ENCODE assay signal across 15 cellular contexts in genomic region chr2:29164101-29164846, GRCh38.
"Had no signal": no experiment of that assay in that cellular context is flagged by ENCODE, and none has a peak within 500 bp of the region (broad histone marks: within the 10 kb centered on the region; RNA-seq: fewer than 3 reads in every experiment).

No MANE protein-coding gene starts in this region.

- H3K36me3 ChIP-seq: neutrophil had no signal

- H3K27me3 ChIP-seq: ascending aorta, left lung, neutrophil had no signal

- H3K27me3 Mint-ChIP-seq: naive thymus-derived CD8-positive, alpha-beta T cell; type B pancreatic cell had no signal

- H3K27ac ChIP-seq: ascending aorta, left lung, neutrophil, skin epidermis had no signal

- H3K9me3 ChIP-seq: ascending aorta, left lung, neutrophil had no signal

- ATAC-seq: activated CD4-positive, CD25-positive, alpha-beta regulatory T cell treated with anti-CD3 and anti-CD28 coated beads, Interleukin-2, amount 50 U/mL, for 24 hours; left lung; naive thymus-derived CD8-positive, alpha-beta T cell; stimulated activated naive CD8-positive, alpha-beta T cell treated with anti-CD3 and anti-CD28 coated beads, Interleukin-15, Interleukin-2, amounts not matched to agents 100 U/mL and 50 U/mL, for 24 hours had no signal

- H3K9me3 Mint-ChIP-seq: naive thymus-derived CD8-positive, alpha-beta T cell; type B pancreatic cell had no signal

- H3K27ac Mint-ChIP-seq: type B pancreatic cell had no signal

- H3K4me1 ChIP-seq: ascending aorta, left lung had no signal

- H3K4me3 Mint-ChIP-seq: naive thymus-derived CD8-positive, alpha-beta T cell; type B pancreatic cell had no signal

- DNase-seq: activated naive CD4-positive, alpha-beta T cell treated with Interleukin-2 at 50 U/mL for 16 hours; activated T-cell treated with anti-CD3 and anti-CD28 coated beads for 4 hours; hippocampal formation; kidney; left lung; mammary epithelial cell; naive thymus-derived CD8-positive, alpha-beta T cell; stimulated activated CD4-positive, alpha-beta T cell treated with anti-CD3 and anti-CD28 coated beads, Interleukin-15, amount 100 ng/mL, for 24 hours; stimulated activated CD4-positive, alpha-beta T cell treated with anti-CD3 and anti-CD28 coated beads, Interleukin-4, amount 100 ng/mL, for 1 hour; stimulated activated naive CD8-positive, alpha-beta T cell treated with anti-CD3 and anti-CD28 coated beads, Interleukin-15, Interleukin-2, amounts not matched to agents 100 U/mL and 50 U/mL, for 24 hours had no signal

- H3K4me3 ChIP-seq: ascending aorta, left lung, skin epidermis had no signal
